In genomic region chr1:234430691-234431090, GRCh38 we compare ENCODE assay signal across 11 cellular contexts.
"Had no signal": no experiment of that assay in that cellular context is flagged by ENCODE, and none has a peak within 500 bp of the region (broad histone marks: within the 10 kb centered on the region; RNA-seq: fewer than 3 reads in every experiment).

No MANE protein-coding gene starts in this region.

- H3K4me1 Mint-ChIP-seq: GM23338 had no signal

- DNase-seq: GM23248, GOT3, H7, H9, HCEC 1CT, HFFc6 had no signal

- H3K9ac ChIP-seq: GM23248 had no signal

- H3K27ac Mint-ChIP-seq: GM23338, HFFc6 had no signal

- FAIRE-seq: H1, H54 had no signal

- H3K4me2 ChIP-seq: GM23338 had no signal

- H3K4me1 ChIP-seq: HAP-1 had no signal

- H3K4me3 Mint-ChIP-seq: GM23338, H9, HFFc6 had no signal

- H3K27ac ChIP-seq: GM23248 had no signal

- H3K4me3 ChIP-seq: GM23248, GM23338, HAP-1 had no signal

- H3K9me3 ChIP-seq: HAP-1 had no signal

- ATAC-seq: GM23338, HCT116 had no signal

- H2AFZ ChIP-seq: GM23248, GM23338 had no signal

- H3K9me3 Mint-ChIP-seq: GM23338, H9, HFFc6 had no signal
